Comparison of ENCODE assay signal across 8 cellular contexts in genomic region chr6:16651871-16652270, GRCh38.
DNase-seq lines count a peak whose midpoint lies in the region; ATAC-seq and TF ChIP-seq lines count a peak whose summit lies in the region.

No MANE protein-coding gene starts in this region.

- no peak overlapping the region for H3K27ac ChIP-seq in CD4-positive, alpha-beta T cell (ENCODE audit: low read depth, low read length)

- POLR2A ChIA-PET in CD4-positive, alpha-beta T cell (lab: Charles Lee): interaction anchor here (0.6 to 1.6 kb wide), 11 partner anchors 32 to 237 kb away, joined by 3 to 23 read pairs (median 4); partner anchors contain the start of gene ATXN1

- peak; percentile 87 for ATAC-seq in CD4-positive, alpha-beta T cell (ENCODE audit: poor library complexity)
- ATAC-seq in GM19324 (IDR thresholded peaks at IDR 0.05; ENCODE audit: low FRiP score, unreplicated experiment) (peak; percentile 86), HG03139 (IDR thresholded peaks at IDR 0.05; ENCODE audit: unreplicated experiment) (peak; percentile 89), GM18868 (IDR thresholded peaks at IDR 0.05; ENCODE audit: unreplicated experiment) (no peak)
- peak; percentile 54 for ATAC-seq in activated naive CD4-positive, alpha-beta T cell treated with anti-CD3 and anti-CD28 coated beads, Interleukin-2, amount 50 U/mL, for 72 hours

- CTCF ChIA-PET in CD4-positive, alpha-beta T cell (lab: Charles Lee): interaction anchor here (0.7 to 2.4 kb wide), 4 partner anchors 58 to 119 kb away, joined by 3 to 6 read pairs (median 4); no protein-coding TSS in a partner anchor

- H3K4me3 Mint-ChIP-seq in CD4-positive, alpha-beta T cell: peak overlapping the region; percentile 62

- no peaks in the 10 kb centered on the region for H3K27me3 Mint-ChIP-seq in CD4-positive, alpha-beta T cell

- DNase-seq in CD4-positive, alpha-beta T cell: no peak
- DNase-seq in activated naive CD4-positive, alpha-beta T cell treated with anti-CD3 and anti-CD28 coated beads, Interleukin-2, amount 50 U/mL, for 72 hours (ENCODE audit: low spot score in 2 of 2): no peak
- DNase-seq in amniotic stem cell (lab: John Stamatoyannopoulos, UW) (no peak), SIG-M5 treated with dmso at 0.1 percent for 504 hours (lab: John Stamatoyannopoulos, UW; ENCODE audit: unreplicated experiment) (no peak), Kasumi-1 (lab: John Stamatoyannopoulos, UW) (no peak)

- H3K27ac Mint-ChIP-seq in CD4-positive, alpha-beta T cell: peak overlapping the region; percentile 78
- H3K27ac Mint-ChIP-seq in activated naive CD4-positive, alpha-beta T cell treated with anti-CD3 and anti-CD28 coated beads, Interleukin-2, amount 50 U/mL, for 72 hours: no peak overlapping the region

- peaks cover 55% of the 10 kb centered on the region for H3K4me1 Mint-ChIP-seq in CD4-positive, alpha-beta T cell (ENCODE audit: low read depth)

- peaks cover 20% of the 10 kb centered on the region for H3K36me3 Mint-ChIP-seq in CD4-positive, alpha-beta T cell (ENCODE audit: low read depth)
- H3K36me3 Mint-ChIP-seq in activated naive CD4-positive, alpha-beta T cell treated with anti-CD3 and anti-CD28 coated beads, Interleukin-2, amount 50 U/mL, for 72 hours: no peaks in the 10 kb centered on the region

- TF ChIP-seq CTCF in CD4-positive, alpha-beta T cell (IDR thresholded peaks at IDR 0.05): no peak

- no peaks in the 10 kb centered on the region for H3K9me3 ChIP-seq in CD4-positive, alpha-beta T cell (ENCODE audit: control insufficient read depth, low read length)

- no peaks in the 10 kb centered on the region for H3K27me3 ChIP-seq in CD4-positive, alpha-beta T cell (ENCODE audit: control insufficient read depth, insufficient read depth, low read length)

- H3K9me3 Mint-ChIP-seq in CD4-positive, alpha-beta T cell: no peaks in the 10 kb centered on the region
- no peaks in the 10 kb centered on the region for H3K9me3 Mint-ChIP-seq in activated naive CD4-positive, alpha-beta T cell treated with anti-CD3 and anti-CD28 coated beads, Interleukin-2, amount 50 U/mL, for 72 hours

- intact Hi-C loops in CD4-positive, alpha-beta T cell (cut with DNase I, micrococcal nuclease): loop anchor here (5.0 kb wide), 4 partner anchors 45 to 120 kb away; partner anchors contain the start of gene ATXN1 (in 1 of the 2)
